ENCODE assay signal across 8 cellular contexts in genomic region chr7:2518737-2519118, GRCh38. TPM values are rescaled to one million over a fixed set of nuclear protein-coding genes. Genes with fewer than 3 reads are reported as not detected.
DNase-seq lines count a peak whose midpoint lies in the region; ATAC-seq and TF ChIP-seq lines count a peak whose summit lies in the region.

No MANE protein-coding gene starts in this region.

- H3K4me3 Mint-ChIP-seq in naive B cell: peak overlapping the region; percentile 78 to 91 (median 85)

- H3K27me3 ChIP-seq in ACC112 (ENCODE audit: insufficient read depth, low read length) (no peaks in the 10 kb centered on the region), HUES64 (ENCODE audit: insufficient read depth, low read length) (peaks cover 33% of the 10 kb centered on the region), colonic mucosa (no peaks in the 10 kb centered on the region)

- ATAC-seq in naive B cell (ENCODE audit: low read depth in 2 of 2) (no peak), HG03439 (IDR thresholded peaks at IDR 0.05; ENCODE audit: unreplicated experiment) (no peak)

- H3K9ac ChIP-seq in HUES64 (ENCODE audit: low read depth, low read length): peak overlapping the region; percentile 29
- H3K9ac ChIP-seq in colonic mucosa (ENCODE audit: low read depth in 2 of 2, low read length in 2 of 2): peak overlapping the region; percentile 65 to 74

- no peak for TF ChIP-seq CTCF in colonic mucosa (IDR thresholded peaks at IDR 0.05)

- H3K79me2 ChIP-seq in ACC112 (ENCODE audit: control insufficient read depth, insufficient read depth, low read length, unreplicated experiment): peaks cover 16% of the 10 kb centered on the region

- H3K4me3 ChIP-seq in ACC112 (ENCODE audit: low read depth, low read length): peak overlapping the region; percentile 52
- peak overlapping the region; percentile 58 for H3K4me3 ChIP-seq in HUES64 (ENCODE audit: low read length)
- H3K4me3 ChIP-seq in colonic mucosa: peak overlapping the region; percentile 40

- DNase-seq in colonic mucosa (no peak), naive B cell (no peak), foreskin melanocyte (no peak), mesenteric fat pad (ENCODE audit: low spot score) (no peak), activated gamma-delta T cell (lab: John Stamatoyannopoulos, UW) (no peak)

- no peaks in the 10 kb centered on the region for H3K9me3 Mint-ChIP-seq in naive B cell

- H3K4me1 Mint-ChIP-seq in naive B cell: peaks cover 30 to 45% (median 38%) of the 10 kb centered on the region in 3 donors

- peak overlapping the region; percentile 57 to 98 (median 94) for H3K27ac Mint-ChIP-seq in naive B cell

- no peak overlapping the region for H3K27ac ChIP-seq in ACC112 (ENCODE audit: low read depth, low read length)
- H3K27ac ChIP-seq in HUES64 (ENCODE audit: low read depth, low read length): no peak overlapping the region; the same call in 1 of the 2 replicates
- H3K27ac ChIP-seq in colonic mucosa: peak overlapping the region; percentile 8

- no peak overlapping the region for H2AFZ ChIP-seq in ACC112 (ENCODE audit: low read length, unreplicated experiment)

- H3K27me3 Mint-ChIP-seq in naive B cell: no peaks in the 10 kb centered on the region

- peaks cover 0 to 13% of the 10 kb centered on the region in 2 donors for H3K36me3 Mint-ChIP-seq in naive B cell

- 3% methylated on average over 41 of the region's 41 CpGs for WGBS in HUES64

- H3K4me1 ChIP-seq in ACC112 (ENCODE audit: control insufficient read depth, insufficient read depth, low read length, unreplicated experiment): peaks cover 59% of the 10 kb centered on the region
- peaks cover 41% of the 10 kb centered on the region for H3K4me1 ChIP-seq in HUES64 (ENCODE audit: insufficient read depth, low read length)
- peaks cover 15% of the 10 kb centered on the region for H3K4me1 ChIP-seq in colonic mucosa

- H3K36me3 ChIP-seq in ACC112 (ENCODE audit: insufficient read depth, low read length) (no peaks in the 10 kb centered on the region), HUES64 (ENCODE audit: insufficient read depth, low read length) (no peaks in the 10 kb centered on the region), colonic mucosa (no peaks in the 10 kb centered on the region)

- H3K9me3 ChIP-seq in HUES64 (ENCODE audit: insufficient read depth, low read depth, low read length): no peaks in the 10 kb centered on the region
- H3K9me3 ChIP-seq in colonic mucosa: no peaks in the 10 kb centered on the region

- intact Hi-C loops in colonic mucosa (cut with DNase I): no loop called here

RNA-seq across cellular contexts. Expression of gene LFNG, which starts 0.8 kb away (rescaled TPM):
- 23.3 TPM for polyA plus RNA-seq in HUES64 (2013, experiment 1 of 2)
- 25.9 TPM for polyA plus RNA-seq in HUES64 (2013, experiment 2 of 2)
- 100 to 1,000 TPM in 1 of 2 donors, 10 to 100 TPM in 1; 61.4 to 105 TPM for total RNA-seq in colonic mucosa
- 1 to 10 TPM in 5 of 6 donors, under 1 TPM in 1; 0.59 to 4.0 (median 2.2) TPM for polyA plus RNA-seq in naive B cell (ENCODE audit: low read depth in 6 of 6)
- total RNA-seq in mesenteric fat pad: 43.8 TPM

RNA-seq across cellular contexts. Expression of gene BRAT1, which starts 36.6 kb away (rescaled TPM):
- polyA plus RNA-seq in HUES64 (2013, experiment 1 of 2): 33.9 TPM
- 33.3 TPM for polyA plus RNA-seq in HUES64 (2013, experiment 2 of 2)
- 10 to 100 TPM; 19.3 to 40.0 TPM for total RNA-seq in colonic mucosa
- 10 to 100 TPM; 17.7 to 29.3 (median 20.6) TPM for polyA plus RNA-seq in naive B cell (ENCODE audit: low read depth in 6 of 6)
- total RNA-seq in mesenteric fat pad: 29.8 TPM

RNA-seq across cellular contexts. Expression of gene IQCE, which starts 40.1 kb away (rescaled TPM):
- polyA plus RNA-seq in HUES64 (2013, experiment 1 of 2): 3.9 TPM
- 4.8 TPM for polyA plus RNA-seq in HUES64 (2013, experiment 2 of 2)
- total RNA-seq in colonic mucosa (10 to 100 TPM; 23.2 to 36.3 TPM), mesenteric fat pad (14.4 TPM)
- polyA plus RNA-seq in naive B cell (ENCODE audit: low read depth in 6 of 6): 1 to 10 TPM in 4 of 6 donors, under 1 TPM in 1, not detected in 1; 0.36 to 1.7 (median 1.3) TPM

RNA-seq across cellular contexts. Expression of gene GRIFIN, which starts 42.5 kb away (rescaled TPM):
- not detected for polyA plus RNA-seq in HUES64 (2013, experiment 1 of 2)
- polyA plus RNA-seq in HUES64 (2013, experiment 2 of 2): not detected
- total RNA-seq in colonic mucosa (not detected), mesenteric fat pad (not detected)
- polyA plus RNA-seq in naive B cell (ENCODE audit: low read depth in 6 of 6): not detected
